In the genomic region with DNA sequence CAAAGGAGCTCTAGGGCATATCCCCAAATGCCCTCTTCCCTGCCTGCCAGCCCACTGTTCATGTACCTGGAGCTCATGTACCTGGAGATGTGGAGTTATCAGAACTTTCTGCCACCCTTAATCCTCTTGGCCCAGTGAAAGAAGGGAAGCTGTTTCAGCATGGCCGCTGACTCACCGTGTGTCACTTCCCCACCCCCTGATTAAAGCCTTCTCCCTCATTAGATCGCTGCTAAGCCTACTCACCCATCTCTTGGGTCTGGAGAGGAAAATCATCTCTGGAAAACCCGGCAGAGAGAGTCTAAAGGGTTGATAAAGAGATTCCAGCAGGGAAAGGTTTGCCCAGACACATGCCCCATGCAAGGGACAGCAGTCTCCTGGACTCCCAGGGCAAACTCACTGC, we compare ENCODE assay signal across 8 cellular contexts. TPM values are rescaled to one million over a fixed set of nuclear protein-coding genes. Genes with fewer than 3 reads are reported as not detected.
DNase-seq lines count a peak whose midpoint lies in the region; ATAC-seq, FAIRE-seq and TF ChIP-seq lines count a peak whose summit lies in the region.

No MANE protein-coding gene starts in this region.

- TF ChIP-seq CTCF in endothelial cell (IDR thresholded peaks at IDR 0.05; ENCODE audit: unreplicated experiment) = no peak

- FAIRE-seq in RCC 7860 (lab: Jason Lieb, UNC) = peak; percentile 66

- ATAC-seq in activated T-cell treated with anti-CD3 and anti-CD28 coated beads, Interleukin-2, amount 50 U/mL, for 4 hours = no peak

- peaks cover 61% of the 10 kb centered on the region for H3K4me1 Mint-ChIP-seq in activated T-cell treated with anti-CD3 and anti-CD28 coated beads, Interleukin-2, amount 50 U/mL, for 4 hours (ENCODE audit: low read depth)
- H3K4me1 Mint-ChIP-seq in endothelial cell (ENCODE audit: unreplicated experiment) = peaks cover 50% of the 10 kb centered on the region

- DNase-seq in activated T-cell treated with anti-CD3 and anti-CD28 coated beads, Interleukin-2, amount 50 U/mL, for 4 hours = no peak
- DNase-seq in activated T-cell treated with anti-CD3 and anti-CD28 coated beads, Interleukin-2, amount 50 U/mL, for 1 hour = no peak
- DNase-seq in RCC 7860 (ENCODE audit: low spot score) (peak; percentile 79), fibroblast of gingiva (ENCODE audit: low read depth) (peak; percentile 50), epidermal melanocyte (ENCODE audit: insufficient read length, low spot score) (no peak), NCI-H446 treated with DMSO at 0.1 percent for 48 hours (lab: John Stamatoyannopoulos, UW) (no peak), endothelial cell (ENCODE audit: low spot score) (no peak)
- peak; percentile 59 for DNase-seq in stimulated activated CD8-positive, alpha-beta memory T cell treated with anti-CD3 and anti-CD28 coated beads, Interleukin-4, amount 100 ng/mL, for 48 hours

- H3K27me3 Mint-ChIP-seq in activated T-cell treated with anti-CD3 and anti-CD28 coated beads, Interleukin-2, amount 50 U/mL, for 4 hours (ENCODE audit: low read depth) = peaks cover 2% of the 10 kb centered on the region
- peaks cover 20% of the 10 kb centered on the region for H3K27me3 Mint-ChIP-seq in endothelial cell (ENCODE audit: unreplicated experiment)

- no peaks in the 10 kb centered on the region for H3K9me3 Mint-ChIP-seq in activated T-cell treated with anti-CD3 and anti-CD28 coated beads, Interleukin-2, amount 50 U/mL, for 4 hours
- H3K9me3 Mint-ChIP-seq in endothelial cell (ENCODE audit: unreplicated experiment) = no peaks in the 10 kb centered on the region

- H3K4me3 Mint-ChIP-seq in activated T-cell treated with anti-CD3 and anti-CD28 coated beads, Interleukin-2, amount 50 U/mL, for 4 hours = peak overlapping the region; percentile 20
- no peak overlapping the region for H3K4me3 Mint-ChIP-seq in endothelial cell (ENCODE audit: unreplicated experiment)

- peaks cover 2% of the 10 kb centered on the region for H3K36me3 Mint-ChIP-seq in activated T-cell treated with anti-CD3 and anti-CD28 coated beads, Interleukin-2, amount 50 U/mL, for 4 hours (ENCODE audit: insufficient read depth)
- peaks cover 6% of the 10 kb centered on the region for H3K36me3 Mint-ChIP-seq in endothelial cell (ENCODE audit: low read depth, unreplicated experiment)

- no peak overlapping the region for H3K27ac Mint-ChIP-seq in endothelial cell (ENCODE audit: unreplicated experiment)

RNA-seq across cellular contexts. Expression of gene LTBP2, which starts 4.5 kb away (rescaled TPM):
- under 1 TPM; 0.21 to 0.35 (median 0.30) TPM for total RNA-seq in activated T-cell treated with anti-CD3 and anti-CD28 coated beads, Interleukin-2, amount 50 U/mL, for 4 hours
- 1.9 TPM for total RNA-seq in endothelial cell (ENCODE audit: unreplicated experiment)

Comparison
In these comparisons a context has a peak if more than half of its experiments do, and no peak if none do; other contexts are left out.
1. DNase-seq: peak in RCC 7860 (single experiment), fibroblast of gingiva (single experiment) and stimulated activated CD8-positive, alpha-beta memory T cell treated with anti-CD3 and anti-CD28 coated beads, Interleukin-4, amount 100 ng/mL, for 48 hours (single experiment); none in activated T-cell treated with anti-CD3 and anti-CD28 coated beads, Interleukin-2, amount 50 U/mL, for 4 hours (single experiment), activated T-cell treated with anti-CD3 and anti-CD28 coated beads, Interleukin-2, amount 50 U/mL, for 1 hour (single experiment), epidermal melanocyte (single experiment), NCI-H446 treated with DMSO at 0.1 percent for 48 hours (single experiment) and endothelial cell (single experiment).